9 cellular contexts compared by ENCODE assay signal in genomic region chr1:226128487-226129075, GRCh38. TPM values are rescaled to one million over a fixed set of nuclear protein-coding genes. Genes with fewer than 3 reads are reported as not detected.
DNase-seq lines count a peak whose midpoint lies in the region; TF ChIP-seq lines count a peak whose summit lies in the region.
"Had no signal": no experiment of that assay in that cellular context is flagged by ENCODE, and none has a peak within 500 bp of the region (broad histone marks: within the 10 kb centered on the region; RNA-seq: fewer than 3 reads in every experiment).

No MANE protein-coding gene starts in this region.

- H3K79me2 ChIP-seq in KMS-11 (ENCODE audit: insufficient read depth, low read depth): no peaks in the 10 kb centered on the region

- H3K4me3 ChIP-seq in KMS-11 (IDR thresholded peaks at IDR 0.05; ENCODE audit: insufficient read depth, low read depth, low read length): peak overlapping the region; percentile 31
- no peak overlapping the region for H3K4me3 ChIP-seq in colonic mucosa

- H3K27ac ChIP-seq in C4-2B (peak overlapping the region; percentile 82), KMS-11 (peak overlapping the region; percentile 97), colonic mucosa (peak overlapping the region; percentile 95)

- H4K20me1 ChIP-seq in KMS-11 (ENCODE audit: insufficient read depth): no peaks in the 10 kb centered on the region

- DNase-seq in colonic mucosa: no peak
- DNase-seq in neural crest cell (ENCODE audit: low read depth, low spot score): no peak
- no peak for DNase-seq in NCI-H1048 (lab: John Stamatoyannopoulos, UW)
- DNase-seq in osteocyte (ENCODE audit: extremely low spot score, unreplicated experiment): no peak
- no peak for DNase-seq in CD14-positive monocyte (ENCODE audit: low spot score)
- no peak for DNase-seq in stimulated activated CD4-positive, alpha-beta T cell treated with anti-CD3 and anti-CD28 coated beads, Interleukin-12 subunit alpha, Interleukin-12 subunit beta, amount 100 ng/mL, for 4 hours
- DNase-seq: cortex of kidney had no signal

- H2AFZ ChIP-seq in KMS-11 (ENCODE audit: low read depth): peak overlapping the region; percentile 72; the same call in 1 of the 2 replicates

- H3K4me3 Mint-ChIP-seq in neural crest cell (no peak overlapping the region), osteocyte (ENCODE audit: unreplicated experiment) (no peak overlapping the region), CD14-positive monocyte (no peak overlapping the region)

- TF ChIP-seq CTCF in C4-2B (conservative IDR thresholded peaks at IDR 0.05): no peak
- no peak for TF ChIP-seq CTCF in KMS-11 (conservative IDR thresholded peaks at IDR 0.05; ENCODE audit: low read depth, low read length)
- no peak for TF ChIP-seq CTCF in colonic mucosa (IDR thresholded peaks at IDR 0.05)
- TF ChIP-seq CTCF in neural crest cell (conservative IDR thresholded peaks at IDR 0.05): no peak
- TF ChIP-seq CTCF in osteocyte (IDR thresholded peaks at IDR 0.05): no peak
- TF ChIP-seq CTCF in CD14-positive monocyte (IDR thresholded peaks at IDR 0.05): no peak

- H3K27ac Mint-ChIP-seq in neural crest cell (ENCODE audit: unreplicated experiment) (peak overlapping the region; percentile 65), osteocyte (ENCODE audit: unreplicated experiment) (no peak overlapping the region), CD14-positive monocyte (peak overlapping the region in 1 of 7 donors; percentile 69)

- H3K9me3 Mint-ChIP-seq in neural crest cell: peaks cover 3% of the 10 kb centered on the region
- peaks cover 3% of the 10 kb centered on the region for H3K9me3 Mint-ChIP-seq in osteocyte (ENCODE audit: unreplicated experiment)
- peaks cover 0 to 6% (median 2%) of the 10 kb centered on the region in 7 donors for H3K9me3 Mint-ChIP-seq in CD14-positive monocyte

- peak overlapping the region; percentile 94 for H3K4me2 ChIP-seq in KMS-11

- H3K27me3 ChIP-seq in KMS-11 (ENCODE audit: insufficient read depth, low read depth) (no peaks in the 10 kb centered on the region), colonic mucosa (no peaks in the 10 kb centered on the region)

- H3K9ac ChIP-seq in KMS-11: peak overlapping the region; percentile 73
- H3K9ac ChIP-seq in colonic mucosa (ENCODE audit: low read depth in 2 of 2, low read length in 2 of 2): peak overlapping the region in 1 of 2 donors; percentile 76

- peaks cover 13% of the 10 kb centered on the region for H3K27me3 Mint-ChIP-seq in neural crest cell (ENCODE audit: low read depth)
- no peaks in the 10 kb centered on the region for H3K27me3 Mint-ChIP-seq in osteocyte (ENCODE audit: unreplicated experiment)
- H3K27me3 Mint-ChIP-seq in CD14-positive monocyte (ENCODE audit: low read depth in 3 of 3): peaks cover 4 to 13% (median 7%) of the 10 kb centered on the region in 3 donors

- H3K36me3 ChIP-seq in KMS-11 (ENCODE audit: insufficient read depth) (no peaks in the 10 kb centered on the region), colonic mucosa (no peaks in the 10 kb centered on the region)

- H3K4me1 Mint-ChIP-seq in neural crest cell: peaks cover 15% of the 10 kb centered on the region
- H3K4me1 Mint-ChIP-seq in osteocyte (ENCODE audit: unreplicated experiment): peaks cover 29% of the 10 kb centered on the region
- H3K4me1 Mint-ChIP-seq in CD14-positive monocyte: peaks cover 20% of the 10 kb centered on the region

- H3K9me3 ChIP-seq in colonic mucosa: no peaks in the 10 kb centered on the region

- intact Hi-C loops in colonic mucosa (cut with DNase I): no loop called here
- intact Hi-C loops in CD14-positive monocyte (cut with micrococcal nuclease): no loop called here

- H3K36me3 Mint-ChIP-seq in neural crest cell (ENCODE audit: low read depth) (no peaks in the 10 kb centered on the region), osteocyte (ENCODE audit: unreplicated experiment) (no peaks in the 10 kb centered on the region), CD14-positive monocyte (peaks cover 0 to under 1% of the 10 kb centered on the region in 2 donors)

- peaks cover 55% of the 10 kb centered on the region for H3K4me1 ChIP-seq in KMS-11 (ENCODE audit: low read depth, poor library complexity, severe bottlenecking)
- peaks cover 21% of the 10 kb centered on the region for H3K4me1 ChIP-seq in colonic mucosa

RNA-seq across cellular contexts. Expression of gene ACBD3, which starts 58.0 kb away (rescaled TPM):
- 10 to 100 TPM; 46.6 to 61.6 TPM for total RNA-seq in colonic mucosa
- 22.1 and 24.1 TPM in 2 replicates for total RNA-seq in neural crest cell
- 48.0 and 48.5 TPM in 2 replicates for total RNA-seq in osteocyte
- 10 to 100 TPM; 11.4 to 16.3 TPM for polyA plus RNA-seq in CD14-positive monocyte
